Comparison of ENCODE assay signal across 8 cellular contexts in the genomic region with DNA sequence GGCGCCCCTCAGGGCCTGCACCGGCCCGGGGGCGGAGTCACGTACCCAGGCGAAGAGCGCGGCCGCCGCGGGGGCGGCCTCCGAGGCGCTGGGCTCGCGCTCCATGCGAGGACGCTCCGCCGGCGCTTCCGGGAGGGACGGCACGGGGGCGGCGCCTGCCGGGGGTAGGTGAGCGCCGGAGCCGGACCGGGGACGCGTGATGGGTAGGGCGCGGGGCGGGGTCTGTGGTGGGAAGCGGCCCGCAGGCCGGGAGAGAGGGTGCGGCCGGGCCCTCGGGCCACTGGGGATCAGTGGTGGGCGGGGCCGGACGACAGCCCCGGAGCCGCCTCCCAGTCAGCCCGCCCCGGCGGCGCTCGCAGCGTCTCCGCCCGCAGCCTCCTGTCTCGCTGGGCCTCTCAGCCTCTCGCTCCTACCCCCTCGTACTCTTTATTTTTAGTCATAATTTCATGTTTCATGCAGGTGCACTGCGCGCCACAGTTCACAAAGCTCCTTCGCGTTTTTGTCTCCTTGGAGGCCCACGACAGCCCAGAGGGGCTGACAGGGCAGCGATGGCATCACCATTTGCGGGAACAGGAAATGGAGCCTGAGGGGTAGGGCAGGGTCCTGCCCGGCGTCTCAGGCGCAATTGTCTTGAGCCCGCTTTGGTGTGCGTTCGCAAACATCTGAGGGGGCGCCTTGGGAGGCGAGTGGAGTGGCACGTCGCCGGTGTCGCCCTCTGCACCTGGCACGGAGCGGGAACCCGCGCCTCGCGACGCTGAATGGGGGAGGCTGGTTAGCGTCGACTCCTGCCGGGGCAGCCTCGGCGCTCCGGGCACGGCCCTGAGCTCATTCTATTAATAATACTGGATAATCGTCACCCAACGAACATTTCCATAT. TPM values are rescaled to one million over a fixed set of nuclear protein-coding genes. Genes with fewer than 3 reads are reported as not detected.
DNase-seq lines count a peak whose midpoint lies in the region; TF ChIP-seq lines count a peak whose summit lies in the region.

TSS of gene SERGEF (minus strand) at position 142 of the 876 bp plus-strand sequence. CDS start at position 105, 37 bp downstream.

- H3F3A ChIP-seq in MM.1S (ENCODE audit: insufficient read depth, low read length) = 0 out of 2 replicates have a peak, but pooled peaks cover 4% of the 10 kb centered on the region

- peak within 1 kb of the TSS; percentile 81 for H3K4me2 ChIP-seq in MM.1S (ENCODE audit: low read depth, low read length)

- H3K36me3 ChIP-seq in MM.1S (replicated peaks; ENCODE audit: insufficient read depth, low read length) (no peaks in the 10 kb centered on the region), neuron (ENCODE audit: insufficient read depth, low read length) (no peaks in the 10 kb centered on the region), subcutaneous abdominal adipose tissue (ENCODE audit: control insufficient read depth in 5 of 5, insufficient read depth in 5 of 5, low read length in 5 of 5) (no peaks in the 10 kb centered on the region)

- H3K9ac ChIP-seq in MM.1S (ENCODE audit: low read length) (peak within 1 kb of the TSS; percentile 67), subcutaneous abdominal adipose tissue (ENCODE audit: low read length in 5 of 5) (peak within 1 kb of the TSS; percentile 43 to 87 (median 77))

- no peaks in the 10 kb centered on the region for H3K27me3 ChIP-seq in MM.1S (replicated peaks; ENCODE audit: insufficient read depth, low read length)
- H3K27me3 ChIP-seq in neuron (ENCODE audit: insufficient read depth, low read length) = no peaks in the 10 kb centered on the region
- no peaks in the 10 kb centered on the region for H3K27me3 ChIP-seq in subcutaneous abdominal adipose tissue (ENCODE audit: control insufficient read depth in 5 of 5, insufficient read depth in 4 of 5, low read length in 5 of 5)

- peaks cover 5% of the 10 kb centered on the region for H3K4me1 ChIP-seq in MM.1S (ENCODE audit: low read length)
- H3K4me1 ChIP-seq in neuron (ENCODE audit: insufficient read depth, low read length) = peaks cover 4% of the 10 kb centered on the region
- peaks cover 0 to 19% (median 15%) of the 10 kb centered on the region in 5 donors for H3K4me1 ChIP-seq in subcutaneous abdominal adipose tissue (ENCODE audit: control insufficient read depth in 5 of 5, insufficient read depth in 5 of 5, low read length in 5 of 5)

- no peaks in the 10 kb centered on the region for H4K20me1 ChIP-seq in MM.1S (ENCODE audit: insufficient read depth, low read length)

- H2AFZ ChIP-seq in MM.1S (ENCODE audit: low read length) (peak within 1 kb of the TSS; percentile 98), neuron (ENCODE audit: low read depth, low read length) (peak within 1 kb of the TSS; percentile 98)

- peak within 1 kb of the TSS; percentile 83 for H3K4me3 ChIP-seq in MM.1S (ENCODE audit: low read length)
- H3K4me3 ChIP-seq in foreskin fibroblast (ENCODE audit: low read depth in 1 of 2, low read length in 2 of 2) = peak within 1 kb of the TSS; percentile 89 to 93
- H3K4me3 ChIP-seq in neuron (ENCODE audit: low read length) = peak within 1 kb of the TSS; percentile 96
- peak within 1 kb of the TSS; percentile 89 to 95 (median 90) for H3K4me3 ChIP-seq in subcutaneous abdominal adipose tissue (ENCODE audit: low read depth in 1 of 5, low read length in 5 of 5)

- H3K79me2 ChIP-seq in MM.1S (ENCODE audit: low read length) = peaks cover 10% of the 10 kb centered on the region; the same call in 1 of the 2 replicates

- no peaks in the 10 kb centered on the region for H3K9me2 ChIP-seq in MM.1S (replicated peaks; ENCODE audit: insufficient read depth, low read length)

- DNase-seq in G401 (ENCODE audit: low spot score) (peak; percentile 88), HCEC 1CT (peak; percentile 88), MM.1S (peak; percentile 95), SHP77 treated with DMSO at 0.1 percent for 48 hours (lab: John Stamatoyannopoulos, UW) (peak; percentile 74), foreskin fibroblast (peak; percentile 87 to 96)
- DNase-seq in activated effector memory CD4-positive, alpha-beta T cell treated with anti-CD3 and anti-CD28 coated beads, Interleukin-2, amount 50 U/mL, for 16 hours = peak; percentile 97

- H3K27ac ChIP-seq in MM.1S (ENCODE audit: low read length) (peak within 1 kb of the TSS; percentile 64), subcutaneous abdominal adipose tissue (ENCODE audit: low read depth, low read length) (peak within 1 kb of the TSS; percentile 54)

- no peak for TF ChIP-seq CTCF in MM.1S (IDR thresholded peaks at IDR 0.05; ENCODE audit: low read length)
- no peak for TF ChIP-seq CTCF in foreskin fibroblast (IDR thresholded peaks at IDR 0.05; ENCODE audit: low read depth, low read length)

- in situ Hi-C loops in G401 (cut with HindIII; ENCODE audit: low sequenced_read_pairs) = no loop called here

- H3K9me3 ChIP-seq in MM.1S (replicated peaks; ENCODE audit: insufficient read depth, low read length) = no peaks in the 10 kb centered on the region
- H3K9me3 ChIP-seq in neuron (ENCODE audit: low read length) = no peaks in the 10 kb centered on the region
- H3K9me3 ChIP-seq in subcutaneous abdominal adipose tissue (ENCODE audit: control insufficient read depth in 5 of 5, low read length in 5 of 5) = peaks cover 0 to 3% (median 0%) of the 10 kb centered on the region in 5 donors

RNA-seq across cellular contexts. Expression of gene SERGEF, which starts in this region (rescaled TPM):
- 28.2 and 111 TPM in 2 replicates for total RNA-seq in G401 (2014; rRNA removed; shearing (Covaris generic))

Comparison
In these comparisons a context has a peak if more than half of its experiments do, and no peak if none do; other contexts are left out.
1. Peak in every context shown above with its lines: DNase-seq, H3K4me3 ChIP-seq and H3K27ac ChIP-seq.